ENCODE assay signal across 10 cellular contexts in the genomic region with DNA sequence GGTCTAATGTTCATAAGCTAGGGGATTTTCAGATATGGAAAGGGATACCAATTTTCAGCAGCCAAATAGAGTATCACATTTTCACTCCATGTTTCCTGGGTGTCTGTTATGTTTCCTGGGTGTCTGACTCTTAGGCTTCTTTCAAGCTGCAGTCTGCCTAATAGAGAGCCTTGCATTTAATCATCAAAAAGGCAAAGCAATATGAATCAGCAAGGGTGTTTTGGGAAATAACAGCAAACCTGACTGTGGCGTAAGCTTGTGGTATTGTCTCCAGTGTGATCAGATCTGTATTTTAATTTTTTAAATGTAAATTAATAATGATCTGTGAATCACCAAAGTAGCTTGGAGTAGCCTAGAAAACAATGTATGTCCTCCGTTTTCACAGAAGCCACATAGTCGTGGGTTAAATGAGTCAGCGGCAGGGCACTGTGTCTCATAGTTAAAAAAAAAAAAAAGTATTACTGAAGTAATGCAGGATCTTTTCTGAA. TPM values are rescaled to one million over a fixed set of nuclear protein-coding genes. Genes with fewer than 3 reads are reported as not detected.
DNase-seq lines count a peak whose midpoint lies in the region; ATAC-seq, FAIRE-seq and TF ChIP-seq lines count a peak whose summit lies in the region.
"Had no signal": no experiment of that assay in that cellular context is flagged by ENCODE, and none has a peak within 500 bp of the region (broad histone marks: within the 10 kb centered on the region; RNA-seq: fewer than 3 reads in every experiment).

No MANE protein-coding gene starts in this region.

- no peaks in the 10 kb centered on the region for H3K9me3 ChIP-seq in kidney (ENCODE audit: control insufficient read depth in 1 of 2, low read length in 2 of 2)
- H3K9me3 ChIP-seq in uterus: no peaks in the 10 kb centered on the region

- H3K27ac ChIP-seq in kidney (ENCODE audit: low read depth in 2 of 2, low read length in 2 of 2) (no peak overlapping the region), uterus (no peak overlapping the region)

- H3K27me3 Mint-ChIP-seq in effector memory CD8-positive, alpha-beta T cell: no peaks in the 10 kb centered on the region
- H3K27me3 Mint-ChIP-seq: dendritic cell treated with granulocyte-macrophage colony-stimulating factor and Interleukin-4, amounts not matched to agents 40 ng/mL and 50 ng/mL, for 4 days had no signal

- peaks cover 63% of the 10 kb centered on the region for H3K36me3 Mint-ChIP-seq in effector memory CD8-positive, alpha-beta T cell (ENCODE audit: insufficient read depth)

- intact Hi-C loops in kidney (cut with DNase I): no loop called here
- intact Hi-C loops in uterus (cut with DNase I; ENCODE audit: low total_unique reads): no loop called here

- no peak overlapping the region for H3K4me3 ChIP-seq in kidney (ENCODE audit: low read length in 2 of 2)
- H3K4me3 ChIP-seq in uterus: no peak overlapping the region

- DNase-seq in HPDE6-E6E7 (ENCODE audit: extremely low spot score) (peak; percentile 39), NCI-H1694 treated with DMSO at 0.1 percent for 48 hours (lab: John Stamatoyannopoulos, UW) (no peak), kidney (no peak), uterus (no peak)
- DNase-seq in activated CD4-positive, alpha-beta T cell treated with anti-CD3 and anti-CD28 coated beads, Interleukin-2, amount 50 U/mL, for 4 hours: peak; percentile 45 to 49
- DNase-seq in effector memory CD8-positive, alpha-beta T cell: no peak
- peak; percentile 40 for DNase-seq in stimulated activated CD4-positive, alpha-beta T cell treated with anti-CD3 and anti-CD28 coated beads, Interleukin-2, amount 100 ng/mL, for 4 hours (ENCODE audit: low read depth)
- DNase-seq: left ventricle myocardium superior had no signal

- TF ChIP-seq CTCF in kidney (IDR thresholded peaks at IDR 0.05; ENCODE audit: borderline replicate concordance, extremely low read depth, insufficient read depth) (no peak), uterus (IDR thresholded peaks at IDR 0.05) (no peak)

- H3K4me3 Mint-ChIP-seq in effector memory CD8-positive, alpha-beta T cell: peak overlapping the region in 1 of 2 donors; percentile 21
- H3K4me3 Mint-ChIP-seq: dendritic cell treated with granulocyte-macrophage colony-stimulating factor and Interleukin-4, amounts not matched to agents 40 ng/mL and 50 ng/mL, for 4 days had no signal

- H3K4me1 Mint-ChIP-seq in effector memory CD8-positive, alpha-beta T cell (ENCODE audit: low read depth in 2 of 2): peaks cover 28 to 34% of the 10 kb centered on the region in 2 donors

- ATAC-seq in effector memory CD8-positive, alpha-beta T cell (replicated peaks): peak; percentile 72
- ATAC-seq in HG02588 (IDR thresholded peaks at IDR 0.05; ENCODE audit: unreplicated experiment): no peak

- peaks cover 5 to 6% of the 10 kb centered on the region in 2 donors for H3K36me3 ChIP-seq in kidney (ENCODE audit: control insufficient read depth in 1 of 2, insufficient read depth in 2 of 2, low read length in 2 of 2)
- no peaks in the 10 kb centered on the region for H3K36me3 ChIP-seq in uterus

- no peak overlapping the region for H3K9ac ChIP-seq in kidney (ENCODE audit: low read length in 2 of 2)

- peak overlapping the region; percentile 47 to 85 for H3K27ac Mint-ChIP-seq in effector memory CD8-positive, alpha-beta T cell
- H3K27ac Mint-ChIP-seq: dendritic cell treated with granulocyte-macrophage colony-stimulating factor and Interleukin-4, amounts not matched to agents 40 ng/mL and 50 ng/mL, for 4 days had no signal

- H3K27me3 ChIP-seq in uterus: no peaks in the 10 kb centered on the region

- H3K4me1 ChIP-seq in kidney (ENCODE audit: control insufficient read depth in 1 of 2, insufficient read depth in 1 of 2, low read depth in 1 of 2, low read length in 2 of 2) (peaks cover 0 to 2% of the 10 kb centered on the region in 2 donors), uterus (no peaks in the 10 kb centered on the region)

- FAIRE-seq in kidney (lab: Jason Lieb, UNC): no peak

- no peaks in the 10 kb centered on the region for H3K9me3 Mint-ChIP-seq in effector memory CD8-positive, alpha-beta T cell
- H3K9me3 Mint-ChIP-seq: dendritic cell treated with granulocyte-macrophage colony-stimulating factor and Interleukin-4, amounts not matched to agents 40 ng/mL and 50 ng/mL, for 4 days had no signal

- TF ChIP-seq POLR2A in uterus (IDR thresholded peaks at IDR 0.05): no peak

RNA-seq across cellular contexts. Expression of gene LGALS8, which starts 10.4 kb away (rescaled TPM):
- total RNA-seq in kidney: 53.3 TPM
- polyA plus RNA-seq in kidney (ENCODE audit: insufficient read depth, low read depth, low replicate concordance): 17.6 TPM
- 100 to 1,000 TPM in 1 of 4 donors, 10 to 100 TPM in 3; 45.7 to 112 (median 61.5) TPM for total RNA-seq in uterus

Comparison
In these comparisons a context has a peak if more than half of its experiments do, and no peak if none do; other contexts are left out.
1. DNase-seq: peak in HPDE6-E6E7 (single experiment), activated CD4-positive, alpha-beta T cell treated with anti-CD3 and anti-CD28 coated beads, Interleukin-2, amount 50 U/mL, for 4 hours (2 of 2) and stimulated activated CD4-positive, alpha-beta T cell treated with anti-CD3 and anti-CD28 coated beads, Interleukin-2, amount 100 ng/mL, for 4 hours (single experiment); none in effector memory CD8-positive, alpha-beta T cell (0 of 3), NCI-H1694 treated with DMSO at 0.1 percent for 48 hours (single experiment), kidney (single experiment) and uterus (0 of 2).